14 cellular contexts compared by ENCODE assay signal in the genomic region with DNA sequence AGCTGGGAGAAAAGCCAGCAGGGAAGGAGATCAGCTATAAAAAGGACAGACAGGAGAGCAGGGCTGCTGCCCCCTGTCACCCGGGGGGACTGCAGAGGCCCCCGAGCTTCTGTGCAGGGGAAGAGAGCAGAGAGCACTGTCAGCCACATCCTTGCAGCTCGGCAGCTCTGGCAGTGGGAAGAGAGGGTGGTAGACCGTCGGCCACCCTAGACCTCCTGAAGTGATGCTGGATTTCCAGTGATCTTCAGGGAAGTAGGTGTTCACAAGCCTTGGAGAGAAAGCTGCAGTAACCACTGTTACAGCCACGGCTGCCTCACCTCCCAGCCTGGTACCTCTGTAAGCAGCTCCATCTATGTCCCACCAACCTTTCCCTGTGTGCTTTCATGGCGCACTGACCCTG.
DNase-seq lines count a peak whose midpoint lies in the region; ATAC-seq and TF ChIP-seq lines count a peak whose summit lies in the region.
"Had no signal": no experiment of that assay in that cellular context is flagged by ENCODE, and none has a peak within 500 bp of the region (broad histone marks: within the 10 kb centered on the region; RNA-seq: fewer than 3 reads in every experiment).

No MANE protein-coding gene starts in this region.

- H3K4me2 ChIP-seq in H9 (ENCODE audit: insufficient read depth, insufficient read length, low read length): no peak overlapping the region

- POLR2A ChIA-PET in naive thymus-derived CD4-positive, alpha-beta T cell (lab: Charles Lee): no interaction called here
- POLR2A ChIA-PET in RWPE1 (lab: Yijun Ruan, JAX; ENCODE audit: low non-redundant PET): no interaction called here

- no peaks in the 10 kb centered on the region for H3K79me2 ChIP-seq in H9 (ENCODE audit: insufficient read depth, low read length)

- CTCF ChIA-PET in naive thymus-derived CD4-positive, alpha-beta T cell (lab: Charles Lee): no interaction called here
- CTCF ChIA-PET in RWPE1 (lab: Yijun Ruan, JAX): interaction anchor here (0.6 to 1.5 kb wide), 5 partner anchors 70 to 1121 kb away, joined by 3 read pairs; no protein-coding TSS in a partner anchor

- no peak overlapping the region for H3T11ph ChIP-seq in H9 (ENCODE audit: low read length)

- no peak overlapping the region for H3K4ac ChIP-seq in H9 (ENCODE audit: low read depth, low read length)

- no peak overlapping the region for H2AFZ ChIP-seq in H9 (ENCODE audit: low read length)

- DNase-seq in left ventricle myocardium inferior (no peak), right cardiac atrium (no peak), H9 (no peak), aorta (no peak), RWPE1 (ENCODE audit: low spot score) (no peak)
- DNase-seq in naive thymus-derived CD4-positive, alpha-beta T cell: no peak
- no peak for DNase-seq in stimulated activated naive CD4-positive, alpha-beta T cell treated with Interleukin-2 at 50 U/mL for 16 hours (lab: John Stamatoyannopoulos, UW)
- DNase-seq: C1 segment of cervical spinal cord; CD4-positive, alpha-beta T cell; DMS79; GOT3 had no signal

- H2BK12ac ChIP-seq in H9 (ENCODE audit: insufficient read length, low read depth, low read length): no peak overlapping the region

- no peak overlapping the region for H2BK15ac ChIP-seq in H9 (ENCODE audit: low read depth, low read length)

- no peak overlapping the region for H4K8ac ChIP-seq in H9 (replicated peaks; ENCODE audit: insufficient read length, low read depth, low read length)

- intact Hi-C loops in left ventricle myocardium inferior (cut with micrococcal nuclease): no loop called here
- intact Hi-C loops in right cardiac atrium (cut with DNase I): no loop called here
- intact Hi-C loops in naive thymus-derived CD4-positive, alpha-beta T cell (cut with micrococcal nuclease): no loop called here
- intact Hi-C loops in aorta (cut with DNase I): no loop called here

- no peak for ATAC-seq in right cardiac atrium
- ATAC-seq in naive thymus-derived CD4-positive, alpha-beta T cell: peak; percentile 22
- peak; percentile 30 for ATAC-seq in aorta (ENCODE audit: low FRiP score)
- ATAC-seq: GM12878 had no signal

- no peak overlapping the region for H3K4me3 Mint-ChIP-seq in H9
- H3K4me3 Mint-ChIP-seq in naive thymus-derived CD4-positive, alpha-beta T cell: no peak overlapping the region
- H3K4me3 Mint-ChIP-seq: B cell; CD4-positive, alpha-beta T cell had no signal

- TF ChIP-seq CTCF in left ventricle myocardium inferior (IDR thresholded peaks at IDR 0.05; ENCODE audit: borderline replicate concordance) (no peak), H9 (conservative IDR thresholded peaks at IDR 0.05) (no peak), RWPE1 (conservative IDR thresholded peaks at IDR 0.05; ENCODE audit: low read depth) (no peak)

- no peak overlapping the region for H4K91ac ChIP-seq in H9 (ENCODE audit: insufficient read length, low read depth, low read length)

- H3K27me3 ChIP-seq in left ventricle myocardium inferior (ENCODE audit: low read depth) (no peaks in the 10 kb centered on the region), right cardiac atrium (ENCODE audit: control insufficient read depth, insufficient read depth) (no peaks in the 10 kb centered on the region), H9 (ENCODE audit: insufficient read depth, low read length) (no peaks in the 10 kb centered on the region), aorta (ENCODE audit: control insufficient read depth in 1 of 2, insufficient read depth in 2 of 2, low read length in 1 of 2) (no peaks in the 10 kb centered on the region)
- H3K27me3 ChIP-seq in naive thymus-derived CD4-positive, alpha-beta T cell (ENCODE audit: control insufficient read depth in 2 of 2, insufficient read depth in 2 of 2, low read length in 2 of 2): no peaks in the 10 kb centered on the region

- no peak overlapping the region for H3K56ac ChIP-seq in H9 (ENCODE audit: insufficient read length, low read depth, low read length)

- H2BK20ac ChIP-seq in H9 (ENCODE audit: low read depth, low read length, poor library complexity, severe bottlenecking): no peak overlapping the region

- H3K14ac ChIP-seq in H9 (ENCODE audit: insufficient read depth, low read length): peak overlapping the region; percentile 75; the same call in 1 of the 2 replicates

- H2BK120ac ChIP-seq in H9 (ENCODE audit: low read depth, low read length, poor library complexity, severe bottlenecking): no peak overlapping the region

- H3K79me1 ChIP-seq in H9 (ENCODE audit: insufficient read depth, low read depth, low read length, poor library complexity, severe bottlenecking): no peaks in the 10 kb centered on the region

- H3K9me3 ChIP-seq in left ventricle myocardium inferior (replicated peaks) (no peaks in the 10 kb centered on the region), right cardiac atrium (ENCODE audit: control insufficient read depth, low read length) (no peaks in the 10 kb centered on the region), H9 (ENCODE audit: control insufficient read depth, low read depth, low read length) (no peaks in the 10 kb centered on the region), aorta (ENCODE audit: control insufficient read depth, low read length) (no peaks in the 10 kb centered on the region)
- no peaks in the 10 kb centered on the region for H3K9me3 ChIP-seq in naive thymus-derived CD4-positive, alpha-beta T cell (ENCODE audit: control insufficient read depth in 2 of 3, low read length in 3 of 3)
- H3K9me3 ChIP-seq: HAP-1 had no signal

- no peak overlapping the region for H3K23ac ChIP-seq in H9 (ENCODE audit: insufficient read length, low read depth, low read length)

- no peak overlapping the region for H3K27ac Mint-ChIP-seq in H9
- no peak overlapping the region for H3K27ac Mint-ChIP-seq in naive thymus-derived CD4-positive, alpha-beta T cell
- H3K27ac Mint-ChIP-seq: B cell; CD4-positive, alpha-beta T cell had no signal

- no peaks in the 10 kb centered on the region for H3K9me3 Mint-ChIP-seq in H9
- peaks cover 0 to 1% (median 0%) of the 10 kb centered on the region in 11 donors for H3K9me3 Mint-ChIP-seq in naive thymus-derived CD4-positive, alpha-beta T cell
- H3K9me3 Mint-ChIP-seq: CD4-positive, alpha-beta T cell had no signal

- no peak overlapping the region for H3K9ac ChIP-seq in H9 (ENCODE audit: extremely low read depth, insufficient read length, low read length)

- H3K36me3 ChIP-seq in left ventricle myocardium inferior: no peaks in the 10 kb centered on the region
- no peaks in the 10 kb centered on the region for H3K36me3 ChIP-seq in naive thymus-derived CD4-positive, alpha-beta T cell (ENCODE audit: control insufficient read depth in 2 of 3, insufficient read depth in 3 of 3, low read length in 3 of 3)
- no peaks in the 10 kb centered on the region for H3K36me3 ChIP-seq in aorta (ENCODE audit: control insufficient read depth in 1 of 2, insufficient read depth in 2 of 2, low read length in 1 of 2)
- H3K36me3 ChIP-seq: HAP-1 had no signal

- peak overlapping the region; percentile 40 for H3K27ac ChIP-seq in left ventricle myocardium inferior (replicated peaks)
- no peak overlapping the region for H3K27ac ChIP-seq in right cardiac atrium (ENCODE audit: low read length)
- H3K27ac ChIP-seq in H9 (ENCODE audit: insufficient read length, low read depth, low read length): no peak overlapping the region
- H3K27ac ChIP-seq in naive thymus-derived CD4-positive, alpha-beta T cell (ENCODE audit: low read depth, low read length): no peak overlapping the region
- no peak overlapping the region for H3K27ac ChIP-seq in aorta (ENCODE audit: low read depth in 1 of 2, low read length in 2 of 2)
- no peak overlapping the region for H3K27ac ChIP-seq in RWPE1

- H2BK5ac ChIP-seq in H9 (ENCODE audit: insufficient read length, low read length): no peak overlapping the region

- H4K20me1 ChIP-seq in H9 (ENCODE audit: control insufficient read depth, insufficient read depth, insufficient read length): no peaks in the 10 kb centered on the region

- H3K27me3 Mint-ChIP-seq in H9 (ENCODE audit: low read depth): peaks cover 3% of the 10 kb centered on the region; the same call in 1 of the 2 replicates
- peaks cover 0 to 11% (median 0%) of the 10 kb centered on the region in 5 donors for H3K27me3 Mint-ChIP-seq in naive thymus-derived CD4-positive, alpha-beta T cell
- H3K27me3 Mint-ChIP-seq: B cell had no signal

- H3K18ac ChIP-seq in H9 (ENCODE audit: insufficient read length, low read depth, low read length): no peak overlapping the region

- no peaks in the 10 kb centered on the region for H3K23me2 ChIP-seq in H9 (ENCODE audit: insufficient read length, low read depth, low read length, poor library complexity, severe bottlenecking)

- no peak overlapping the region for H2AK5ac ChIP-seq in H9 (ENCODE audit: insufficient read length, low read length)

- WGBS in right cardiac atrium: 72% methylated on average over 7 of the region's 7 CpGs
- WGBS in H9 (ENCODE audit: extremely low coverage, insufficient read length, low lambda C conversion rate): no CpG with 5 or more reads among the region's 7 CpGs
- WGBS in aorta, 2 donors: 75 to 81% methylated on average over 7 of the region's 7 CpGs

- H4K5ac ChIP-seq in H9 (ENCODE audit: insufficient read length, low read depth, low read length): no peak overlapping the region

- H3K4me3 ChIP-seq in left ventricle myocardium inferior (no peak overlapping the region), right cardiac atrium (ENCODE audit: low read length) (no peak overlapping the region), aorta (ENCODE audit: low read length in 2 of 2) (no peak overlapping the region)
- no peak overlapping the region for H3K4me3 ChIP-seq in naive thymus-derived CD4-positive, alpha-beta T cell (ENCODE audit: low read length)
- H3K4me3 ChIP-seq: GM12878, HAP-1 had no signal

- H3K4me1 Mint-ChIP-seq in H9: 0 out of 4 replicates have a peak, but pooled peaks cover 0 to 3% of the 10 kb centered on the region in 2 experiments
- no peaks in the 10 kb centered on the region for H3K4me1 Mint-ChIP-seq in naive thymus-derived CD4-positive, alpha-beta T cell
- H3K4me1 Mint-ChIP-seq: B cell had no signal

- no peaks in the 10 kb centered on the region for H3K36me3 Mint-ChIP-seq in H9 (ENCODE audit: insufficient read depth in 1 of 3, low read depth in 3 of 3)
- peaks cover 0 to under 1% (median 0%) of the 10 kb centered on the region in 5 donors for H3K36me3 Mint-ChIP-seq in naive thymus-derived CD4-positive, alpha-beta T cell

- H3K4me1 ChIP-seq in left ventricle myocardium inferior (peaks cover 24% of the 10 kb centered on the region), right cardiac atrium (ENCODE audit: control insufficient read depth, insufficient read depth, low read length) (peaks cover 4% of the 10 kb centered on the region), H9 (ENCODE audit: insufficient read depth, low read length) (no peaks in the 10 kb centered on the region), aorta (ENCODE audit: control insufficient read depth in 1 of 2, insufficient read depth in 2 of 2, low read length in 2 of 2) (no peaks in the 10 kb centered on the region)
- H3K4me1 ChIP-seq in naive thymus-derived CD4-positive, alpha-beta T cell (ENCODE audit: control insufficient read depth in 2 of 2, insufficient read depth in 2 of 2, low read length in 2 of 2): no peaks in the 10 kb centered on the region
- H3K4me1 ChIP-seq: HAP-1 had no signal

Comparison
In these comparisons a context has a peak if more than half of its experiments do, and no peak if none do; other contexts are left out.
1. ATAC-seq: peak in naive thymus-derived CD4-positive, alpha-beta T cell (single experiment) and aorta (single experiment); none in right cardiac atrium (0 of 2).